ENCODE assay signal across 8 cellular contexts in genomic region chr20:56628015-56628872, GRCh38. TPM values are rescaled to one million over a fixed set of nuclear protein-coding genes. Genes with fewer than 3 reads are reported as not detected.
DNase-seq lines count a peak whose midpoint lies in the region; ATAC-seq and TF ChIP-seq lines count a peak whose summit lies in the region.

No MANE protein-coding gene starts in this region.

- TF ChIP-seq CTCF in GM13977 (IDR thresholded peaks at IDR 0.05; ENCODE audit: extremely low read depth, insufficient read depth, missing control alignments) (no peak), gastroesophageal sphincter (IDR thresholded peaks at IDR 0.05) (no peak)

- no peak overlapping the region for H3K27ac ChIP-seq in gastroesophageal sphincter

- peaks cover 0 to 56% (median 25%) of the 10 kb centered on the region in 3 donors for H3K4me1 ChIP-seq in gastroesophageal sphincter

- H3K36me3 ChIP-seq in gastroesophageal sphincter = no peaks in the 10 kb centered on the region

- in situ Hi-C loops in GM13977 (cut with MboI; ENCODE audit: low pct_unique_long_range_greater_than_20kb, low sequenced_read_pairs, unreplicated experiment) = no loop called here

- H3K9me3 ChIP-seq in gastroesophageal sphincter = no peaks in the 10 kb centered on the region

- ATAC-seq in SK-N-SH treated with all-trans-retinoic acid at 6 μM for 48 hours (peak; percentile 35), gastroesophageal sphincter (peak; percentile 24), GM19397 (IDR thresholded peaks at IDR 0.05; ENCODE audit: unreplicated experiment) (no peak), HG03108 (IDR thresholded peaks at IDR 0.05; ENCODE audit: unreplicated experiment) (no peak), GM21515 (IDR thresholded peaks at IDR 0.05; ENCODE audit: unreplicated experiment) (no peak)

- peaks cover 100% of the 10 kb centered on the region for H3K27me3 ChIP-seq in gastroesophageal sphincter

- 11 to 20% methylated on average over 7 to 10 of the region's 48 CpGs for WGBS in gastroesophageal sphincter (ENCODE audit: low coverage in 1 of 2), 2 donors

- DNase-seq in GM13977 (ENCODE audit: low spot score) (peak; percentile 52), retina (peak; percentile 79), NCI-H446 treated with DMSO at 0.1 percent for 48 hours (lab: John Stamatoyannopoulos, UW) (no peak)

- TF ChIP-seq POLR2A in gastroesophageal sphincter (IDR thresholded peaks at IDR 0.05) = no peak

- H3K4me3 ChIP-seq in gastroesophageal sphincter = peak overlapping the region in 1 of 2 donors; percentile 58

- TF ChIP-seq EP300 in gastroesophageal sphincter (IDR thresholded peaks at IDR 0.05) = no peak

TF ChIP-seq in SK-N-SH treated with all-trans-retinoic acid at 6 μM for 48 hours, 23 proteins besides CTCF, POLR2A, EP300 and RAD21:
- TF ChIP-seq CSDC2 (CRISPR knock-in tag; IDR thresholded peaks at IDR 0.05) = no peak
- TF ChIP-seq ISL1 (CRISPR knock-in tag; IDR thresholded peaks at IDR 0.05) = no peak
- no peak for TF ChIP-seq ZC3H10 (CRISPR knock-in tag; IDR thresholded peaks at IDR 0.05)
- no peak for TF ChIP-seq SNAI2 (CRISPR knock-in tag; IDR thresholded peaks at IDR 0.05)

RNA-seq across cellular contexts. Expression of gene TFAP2C, which starts 0.9 kb away (rescaled TPM):
- total RNA-seq in gastroesophageal sphincter = 1 to 10 TPM in 2 of 4 donors, under 1 TPM in 2; 0.16 to 4.1 (median 2.2) TPM

Comparison
In these comparisons a context has a peak if more than half of its experiments do, and no peak if none do; other contexts are left out.
1. ATAC-seq: peak in SK-N-SH treated with all-trans-retinoic acid at 6 μM for 48 hours (single experiment) and gastroesophageal sphincter (single experiment); none in GM19397 (single experiment), HG03108 (single experiment) and GM21515 (single experiment).